ENCODE assay signal across 15 cellular contexts in the genomic region with DNA sequence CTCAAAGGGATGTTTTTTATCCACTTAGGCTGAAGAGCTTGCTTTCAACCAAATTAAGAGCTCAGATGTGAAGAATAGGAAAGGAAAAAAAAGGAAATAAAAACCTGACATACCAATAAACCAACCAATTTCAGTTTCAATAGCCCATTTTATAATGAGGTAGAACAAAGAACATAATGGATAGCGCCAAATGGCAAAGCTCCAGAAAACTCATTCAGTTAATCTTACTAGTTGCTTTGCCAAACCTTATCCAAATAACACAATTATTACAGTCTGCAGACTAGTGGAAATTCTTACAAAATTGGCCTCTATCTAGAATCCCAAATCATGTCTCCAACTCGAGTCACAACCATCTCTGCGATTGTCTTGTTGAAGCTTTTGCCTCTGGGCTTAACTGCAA.
DNase-seq lines count a peak whose midpoint lies in the region; ATAC-seq, FAIRE-seq and TF ChIP-seq lines count a peak whose summit lies in the region.
"Had no signal": no experiment of that assay in that cellular context is flagged by ENCODE, and none has a peak within 500 bp of the region (broad histone marks: within the 10 kb centered on the region; RNA-seq: fewer than 3 reads in every experiment).

No MANE protein-coding gene starts in this region.

- no peaks in the 10 kb centered on the region for H3K4me1 ChIP-seq in gastrocnemius medialis

- DNase-seq in NCI-H2081 (lab: John Stamatoyannopoulos, UW) (peak; percentile 44 to 80), astrocyte of the hippocampus (ENCODE audit: low read depth, low spot score) (peak; percentile 56), lung microvascular endothelial cell (ENCODE audit: low read depth in 2 of 2) (peak; percentile 63 to 70), RCC 7860 (ENCODE audit: low spot score) (no peak), gastrocnemius medialis (no peak)
- DNase-seq: activated naive CD8-positive, alpha-beta T cell treated with anti-CD3 and anti-CD28 coated beads, Interleukin-2, amount 50 U/mL, for 24 hours; erythroblast; GM23248; heart left ventricle; NCI-H2227 treated with DMSO at 0.1 percent for 48 hours had no signal

- no peak for FAIRE-seq in RCC 7860 (lab: Jason Lieb, UNC)

- no peak for TF ChIP-seq RAD21 in Ishikawa (IDR thresholded peaks at IDR 0.05; ENCODE audit: low read depth)

- no peak overlapping the region for H3K4me3 ChIP-seq in gastrocnemius medialis
- H3K4me3 ChIP-seq: GM23248, heart left ventricle, skin epidermis, thoracic aorta had no signal

- no peak for TF ChIP-seq POLR2A in gastrocnemius medialis (IDR thresholded peaks at IDR 0.05)

- no peaks in the 10 kb centered on the region for H3K27me3 ChIP-seq in gastrocnemius medialis
- H3K27me3 ChIP-seq: heart left ventricle had no signal

- TF ChIP-seq EP300 in Ishikawa (IDR thresholded peaks at IDR 0.05; ENCODE audit: borderline replicate concordance): peak; percentile 75

- H3K36me3 ChIP-seq in gastrocnemius medialis: no peaks in the 10 kb centered on the region
- H3K36me3 ChIP-seq: heart left ventricle, thoracic aorta had no signal

- TF ChIP-seq CTCF in gastrocnemius medialis (IDR thresholded peaks at IDR 0.05 in 4 of 5, conservative IDR thresholded peaks at IDR 0.05 in 1 of 5): no peak

- in situ Hi-C loops in gastrocnemius medialis (cut with MboI; ENCODE audit: low sequenced_read_pairs in 4 of 4): loop anchor here in 3 of 4 donors (5.0 to 25.0 kb wide), 3 partner anchors 473 to 772 kb away; no protein-coding TSS in a partner anchor

- no peak overlapping the region for H3K27ac ChIP-seq in gastrocnemius medialis
- H3K27ac ChIP-seq: C4-2B, GM23248, skin epidermis, thoracic aorta had no signal

- H3K9me3 ChIP-seq in gastrocnemius medialis: no peaks in the 10 kb centered on the region
- H3K9me3 ChIP-seq: heart left ventricle, thoracic aorta had no signal

- intact Hi-C loops in gastrocnemius medialis (cut with DNase I; ENCODE audit: low total_unique reads): no loop called here

- ATAC-seq in HG02852 (IDR thresholded peaks at IDR 0.05; ENCODE audit: unreplicated experiment) (no peak), gastrocnemius medialis (no peak)
- ATAC-seq: activated naive CD8-positive, alpha-beta T cell treated with anti-CD3 and anti-CD28 coated beads, Interleukin-2, amount 50 U/mL, for 24 hours had no signal

TF ChIP-seq in Ishikawa, 13 proteins besides CTCF, POLR2A, EP300 and RAD21:
- TF ChIP-seq NFIC (IDR thresholded peaks at IDR 0.05) (peak; percentile 89), TAF1 (IDR thresholded peaks at IDR 0.05; ENCODE audit: low read depth) (no peak), FOXM1 (IDR thresholded peaks at IDR 0.05; ENCODE audit: borderline replicate concordance, low read depth) (no peak; the same call in 1 of the 2 replicates), TEAD4 (IDR thresholded peaks at IDR 0.05) (peak; percentile 54), TCF12 (IDR thresholded peaks at IDR 0.05; ENCODE audit: low read depth) (peak; percentile 26)

Comparison
In these comparisons a context has a peak if more than half of its experiments do, and no peak if none do; other contexts are left out.
1. DNase-seq: peak in NCI-H2081 (2 of 2), astrocyte of the hippocampus (single experiment) and lung microvascular endothelial cell (2 of 2); none in RCC 7860 (single experiment) and gastrocnemius medialis (0 of 2).